Comparison of ENCODE assay signal across 8 cellular contexts in the genomic region with DNA sequence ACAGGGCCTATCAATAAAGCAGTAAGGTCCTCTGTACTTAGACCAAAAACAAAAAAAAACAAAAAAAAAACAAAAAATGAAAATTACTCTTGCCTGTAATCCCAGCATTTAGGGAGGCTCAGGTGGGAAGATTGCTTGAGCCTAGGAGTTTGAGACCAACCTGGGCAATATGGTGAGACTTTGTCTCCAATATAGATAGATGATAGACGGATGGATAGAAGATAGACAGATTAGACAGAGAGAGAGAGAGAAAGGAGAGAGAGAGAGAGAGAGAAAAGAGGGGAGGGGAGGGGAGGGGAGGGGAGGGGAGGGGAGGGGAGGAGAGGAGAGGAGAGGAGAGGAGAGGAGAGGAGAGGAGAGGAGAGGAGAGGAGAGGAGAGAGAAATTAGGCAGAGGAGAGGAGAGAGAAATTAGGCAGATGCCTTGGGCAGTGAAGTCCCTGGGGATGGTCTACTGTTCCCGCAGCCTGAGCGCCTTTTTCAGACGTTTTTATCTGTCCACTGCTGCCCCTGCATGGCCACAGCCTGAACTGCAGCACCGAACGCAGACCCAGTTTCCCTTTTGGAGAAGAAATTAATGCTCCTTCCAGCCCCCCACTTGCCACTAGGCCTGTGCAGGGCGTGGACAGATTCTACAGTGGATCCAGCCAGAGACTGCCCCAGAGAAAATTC. TPM values are rescaled to one million over a fixed set of nuclear protein-coding genes. Genes with fewer than 3 reads are reported as not detected.
A peak's percentile ranks its signal among the peaks of the same experiment; 100 is the strongest.
DNase-seq lines count a peak whose midpoint lies in the region; ATAC-seq, FAIRE-seq and TF ChIP-seq lines count a peak whose summit lies in the region.

No MANE protein-coding gene starts in this region.

- DNase-seq in AG20443 (ENCODE audit: low spot score) (peak; percentile 89), HAP-1 (ENCODE audit: low spot score in 2 of 2) (peak; percentile 71 to 86), NCI-H446 treated with DMSO at 0.1 percent for 48 hours (lab: John Stamatoyannopoulos, UW) (peak; percentile 60), chondrocyte (ENCODE audit: low spot score) (no peak), HepG2 (ENCODE audit: low spot score) (peak; percentile 47)
- peak; percentile 66 to 72 for DNase-seq in activated CD4-positive, alpha-beta T cell treated with anti-CD3 and anti-CD28 coated beads for 24 hours (ENCODE audit: low read depth in 2 of 2)
- DNase-seq in stimulated activated CD4-positive, alpha-beta T cell treated with anti-CD3 and anti-CD28 coated beads, Interleukin-4, amount 100 ng/mL, for 1 hour, result peak; percentile 78

- H3K4me1 ChIP-seq in HAP-1 (no peaks in the 10 kb centered on the region), HepG2 (ENCODE audit: insufficient read depth, low read length) (0 out of 2 replicates have a peak, but pooled peaks cover 10% of the 10 kb centered on the region)

- no peaks in the 10 kb centered on the region for H3K36me3 ChIP-seq in HAP-1 (replicated peaks)
- H3K36me3 ChIP-seq in HepG2 (replicated peaks in 1 of 2; ENCODE audit: control insufficient read depth in 1 of 2, insufficient read depth in 2 of 2, low read length in 2 of 2), result no peaks in the 10 kb centered on the region

- peak overlapping the region; percentile 36 for H3K27ac Mint-ChIP-seq in chondrocyte (ENCODE audit: unreplicated experiment)

- peak; percentile 90 for ATAC-seq in HepG2
- no peak for ATAC-seq in GM21381 (IDR thresholded peaks at IDR 0.05; ENCODE audit: unreplicated experiment)

- H3K79me2 ChIP-seq in HepG2 (ENCODE audit: insufficient read depth, low read length), result no peaks in the 10 kb centered on the region

- peak; percentile 77 for FAIRE-seq in HepG2 (lab: Jason Lieb, UNC)

- H3K4me1 Mint-ChIP-seq in chondrocyte (ENCODE audit: low read depth), result no peaks in the 10 kb centered on the region

- CTCF ChIA-PET in HepG2 (lab: Yijun Ruan, JAX; ENCODE audit: low intra/inter-chr PET ratio, low total read pairs), result interaction anchor here (0.7 to 1.6 kb wide), 6 partner anchors 27 to 299 kb away, joined by 3 to 13 read pairs (median 4); no protein-coding TSS in a partner anchor

- no peak overlapping the region for H3K27ac ChIP-seq in HepG2 (ENCODE audit: extremely low read length, insufficient read depth, low read length)

- no peaks in the 10 kb centered on the region for H4K20me1 ChIP-seq in HepG2 (ENCODE audit: insufficient read depth, low read length)

- TF ChIP-seq CTCF in chondrocyte (IDR thresholded peaks at IDR 0.05) (peak; percentile 86), HepG2 (CRISPR knock-in tag; IDR thresholded peaks at IDR 0.05) (peak; percentile 86)

- peak; percentile 80 for TF ChIP-seq RAD21 in HepG2 (CRISPR knock-in tag; IDR thresholded peaks at IDR 0.05)

- in situ Hi-C loops in HAP-1 (cut with MboI; ENCODE audit: low sequenced_read_pairs) (no loop called here), HepG2 (cut with HindIII; ENCODE audit: extremely low pct_ligation_motif_present, low pct_unique_long_range_greater_than_20kb) (no loop called here)

- WGBS in HepG2 (ENCODE audit: low lambda C conversion rate), result 6% methylated on average over 7 of the region's 7 CpGs

- BruUV-seq in HepG2 (replicated peaks; lab: Mats Ljungman, UMichigan), result no TSS peak

- H3K4me2 ChIP-seq in HepG2 (ENCODE audit: low read depth, low read length), result peak overlapping the region; percentile 99

- POLR2A ChIA-PET in HepG2 (lab: Yijun Ruan, JAX), result no interaction called here

- H3K9me3 Mint-ChIP-seq in chondrocyte (ENCODE audit: low read depth), result no peaks in the 10 kb centered on the region

- intact Hi-C loops in HepG2 (cut with micrococcal nuclease; ENCODE audit: unreplicated experiment), result loop anchor here (1.0 to 5.0 kb wide), 3 partner anchors 27 to 90 kb away; no protein-coding TSS in a partner anchor

- no peaks in the 10 kb centered on the region for H3K9me3 ChIP-seq in HAP-1
- H3K9me3 ChIP-seq in HepG2 (ENCODE audit: low read length), result no peaks in the 10 kb centered on the region

- no peak overlapping the region for H3K4me3 Mint-ChIP-seq in chondrocyte (ENCODE audit: unreplicated experiment)

- TF ChIP-seq EP300 in HepG2 (IDR thresholded peaks at IDR 0.05; ENCODE audit: low read depth in 2 of 2, low read length in 2 of 2) (no peak), HepG2 (CRISPR knock-in tag; IDR thresholded peaks at IDR 0.05; ENCODE audit: borderline replicate concordance) (no peak)

- H3K4me3 ChIP-seq in HAP-1 (no peak overlapping the region), HepG2 (replicated peaks in 1 of 3; ENCODE audit: insufficient read depth in 1 of 3, low read depth in 2 of 3, low read length in 3 of 3) (peak overlapping the region; percentile 37 to 66 (median 41); a peak in 5 of 6 replicates)

- H2AFZ ChIP-seq in HepG2 (ENCODE audit: low read length), result peak overlapping the region; percentile 87

- peak overlapping the region; percentile 49 for H3K9ac ChIP-seq in HepG2 (ENCODE audit: insufficient read depth, low read depth, low read length)

- no peaks in the 10 kb centered on the region for H3K27me3 ChIP-seq in HAP-1 (ENCODE audit: low read depth)
- no peaks in the 10 kb centered on the region for H3K27me3 ChIP-seq in HepG2 (ENCODE audit: control insufficient read depth in 1 of 2, insufficient read depth in 2 of 2, low read length in 2 of 2)

- TF ChIP-seq POLR2A in HepG2 (IDR thresholded peaks at IDR 0.05; ENCODE audit: insufficient read depth in 1 of 2, low read depth in 2 of 2, low read length in 2 of 2), result no peak

- H3K27me3 Mint-ChIP-seq in chondrocyte (ENCODE audit: low read depth), result no peaks in the 10 kb centered on the region

- H3K36me3 Mint-ChIP-seq in chondrocyte (ENCODE audit: low read depth), result no peaks in the 10 kb centered on the region

RNA-seq across cellular contexts. Expression of gene ZNF627, which starts 9.8 kb away (rescaled TPM):
- total RNA-seq in chondrocyte (13.0 to 14.2 TPM (median 13.6 TPM) in 3 replicates), HepG2 (2016; rRNA removed; fragmentation: Illumina TruSeq; extraction: Trizol) (12.7 and 14.2 TPM in 2 replicates)
- total RNA-seq in HepG2 (2016; cell fraction: cytosol; rRNA removed; fragmentation: Illumina TruSeq; extraction: Trizol; ENCODE audit: low read depth), result 3.0 and 3.1 TPM in 2 replicates
- total RNA-seq in HepG2 (2016; cell fraction: insoluble cytoplasmic fraction; rRNA removed; fragmentation: Illumina TruSeq; extraction: Trizol), result 13.5 and 18.6 TPM in 2 replicates
- total RNA-seq in HepG2 (2016; cell fraction: membrane; rRNA removed; fragmentation: Illumina TruSeq; extraction: Trizol), result 9.4 and 10.1 TPM in 2 replicates
- total RNA-seq in HepG2 (2016; cell fraction: nucleus; rRNA removed; fragmentation: Illumina TruSeq; extraction: Trizol), result 8.8 and 9.3 TPM in 2 replicates
- 4.2 and 4.5 TPM in 2 replicates for polyA plus RNA-seq in HepG2 (2011; rRNA removed)
- polyA plus RNA-seq in HepG2 (2011; cell fraction: cytosol; rRNA removed), result 2.2 and 4.3 TPM in 2 replicates
- 2.8 and 3.3 TPM in 2 replicates for polyA plus RNA-seq in HepG2 (2011; cell fraction: nucleus; rRNA removed)
- polyA plus RNA-seq in HepG2 (2012), result 6.0 and 6.4 TPM in 2 replicates
- polyA plus RNA-seq in HepG2 (2016; cell fraction: cytosol; fragmentation: Illumina TruSeq; extraction: Trizol; ENCODE audit: low read depth), result 1.1 and 1.4 TPM in 2 replicates
- polyA plus RNA-seq in HepG2 (2016; cell fraction: insoluble cytoplasmic fraction; fragmentation: Illumina TruSeq; extraction: Trizol; ENCODE audit: low read depth), result 7.3 and 8.2 TPM in 2 replicates
- 3.4 TPM in 2 replicates for polyA plus RNA-seq in HepG2 (2016; cell fraction: membrane; fragmentation: Illumina TruSeq; extraction: Trizol; ENCODE audit: low read depth)
- 6.6 and 8.4 TPM in 2 replicates for polyA plus RNA-seq in HepG2 (2016; cell fraction: nucleus; fragmentation: Illumina TruSeq; extraction: Trizol; ENCODE audit: insufficient read depth, low read depth)
- polyA minus RNA-seq in HepG2 (2011; rRNA and poly(A)+ RNA removed; ENCODE audit: low replicate concordance), result 4.3 and 4.4 TPM in 2 replicates
- polyA minus RNA-seq in HepG2 (2011; cell fraction: cytosol; rRNA and poly(A)+ RNA removed), result 6.4 and 8.8 TPM in 2 replicates
- 10.3 TPM in 2 replicates for polyA minus RNA-seq in HepG2 (2011; cell fraction: nucleus; rRNA and poly(A)+ RNA removed)

RNA-seq across cellular contexts. Expression of gene ACP5, which starts 10.0 kb away (rescaled TPM):
- total RNA-seq in chondrocyte (0.45 TPM in 1 of 3 replicates, not detected in the others), HepG2 (2016; rRNA removed; fragmentation: Illumina TruSeq; extraction: Trizol) (0.94 and 1.3 TPM in 2 replicates)
- 0.26 and 0.30 TPM in 2 replicates for total RNA-seq in HepG2 (2016; cell fraction: cytosol; rRNA removed; fragmentation: Illumina TruSeq; extraction: Trizol; ENCODE audit: low read depth)
- total RNA-seq in HepG2 (2016; cell fraction: insoluble cytoplasmic fraction; rRNA removed; fragmentation: Illumina TruSeq; extraction: Trizol), result 0.77 and 1.9 TPM in 2 replicates
- total RNA-seq in HepG2 (2016; cell fraction: membrane; rRNA removed; fragmentation: Illumina TruSeq; extraction: Trizol), result 0.52 and 0.71 TPM in 2 replicates
- total RNA-seq in HepG2 (2016; cell fraction: nucleus; rRNA removed; fragmentation: Illumina TruSeq; extraction: Trizol), result 1.2 and 1.8 TPM in 2 replicates
- polyA plus RNA-seq in HepG2 (2011; rRNA removed), result 5.1 and 6.7 TPM in 2 replicates
- 4.6 and 8.5 TPM in 2 replicates for polyA plus RNA-seq in HepG2 (2011; cell fraction: cytosol; rRNA removed)
- polyA plus RNA-seq in HepG2 (2011; cell fraction: nucleus; rRNA removed), result 2.8 and 3.6 TPM in 2 replicates
- 0.67 and 1.0 TPM in 2 replicates for polyA plus RNA-seq in HepG2 (2012)
- polyA plus RNA-seq in HepG2 (2016; cell fraction: cytosol; fragmentation: Illumina TruSeq; extraction: Trizol; ENCODE audit: low read depth), result 0.28 and 0.40 TPM in 2 replicates
- 0.80 and 0.88 TPM in 2 replicates for polyA plus RNA-seq in HepG2 (2016; cell fraction: insoluble cytoplasmic fraction; fragmentation: Illumina TruSeq; extraction: Trizol; ENCODE audit: low read depth)
- 0.98 and 1.1 TPM in 2 replicates for polyA plus RNA-seq in HepG2 (2016; cell fraction: membrane; fragmentation: Illumina TruSeq; extraction: Trizol; ENCODE audit: low read depth)
- polyA plus RNA-seq in HepG2 (2016; cell fraction: nucleus; fragmentation: Illumina TruSeq; extraction: Trizol; ENCODE audit: insufficient read depth, low read depth), result 2.2 and 5.0 TPM in 2 replicates
- polyA minus RNA-seq in HepG2 (2011; rRNA and poly(A)+ RNA removed; ENCODE audit: low replicate concordance), result 6.2 TPM in 1 of 2 replicates, not detected in the other
- polyA minus RNA-seq in HepG2 (2011; cell fraction: cytosol; rRNA and poly(A)+ RNA removed), result 2.7 and 3.1 TPM in 2 replicates
- polyA minus RNA-seq in HepG2 (2011; cell fraction: nucleus; rRNA and poly(A)+ RNA removed), result 0.37 and 0.90 TPM in 2 replicates

RNA-seq across cellular contexts. Expression of gene ELOF1, which starts 28.4 kb away (rescaled TPM):
- total RNA-seq in chondrocyte (36.2 to 43.8 TPM (median 37.7 TPM) in 3 replicates), HepG2 (2016; rRNA removed; fragmentation: Illumina TruSeq; extraction: Trizol) (43.2 and 47.2 TPM in 2 replicates)
- 22.1 and 24.0 TPM in 2 replicates for total RNA-seq in HepG2 (2016; cell fraction: cytosol; rRNA removed; fragmentation: Illumina TruSeq; extraction: Trizol; ENCODE audit: low read depth)
- 43.9 and 45.2 TPM in 2 replicates for total RNA-seq in HepG2 (2016; cell fraction: insoluble cytoplasmic fraction; rRNA removed; fragmentation: Illumina TruSeq; extraction: Trizol)
- total RNA-seq in HepG2 (2016; cell fraction: membrane; rRNA removed; fragmentation: Illumina TruSeq; extraction: Trizol), result 43.6 and 46.0 TPM in 2 replicates
- 13.8 and 15.5 TPM in 2 replicates for total RNA-seq in HepG2 (2016; cell fraction: nucleus; rRNA removed; fragmentation: Illumina TruSeq; extraction: Trizol)
- 14.5 TPM in 2 replicates for polyA plus RNA-seq in HepG2 (2011; rRNA removed)
- polyA plus RNA-seq in HepG2 (2011; cell fraction: cytosol; rRNA removed), result 18.3 and 25.5 TPM in 2 replicates
- polyA plus RNA-seq in HepG2 (2011; cell fraction: nucleus; rRNA removed), result 37.4 and 37.6 TPM in 2 replicates
- polyA plus RNA-seq in HepG2 (2012), result 24.5 and 41.2 TPM in 2 replicates
- 29.9 and 33.8 TPM in 2 replicates for polyA plus RNA-seq in HepG2 (2016; cell fraction: cytosol; fragmentation: Illumina TruSeq; extraction: Trizol; ENCODE audit: low read depth)
- polyA plus RNA-seq in HepG2 (2016; cell fraction: insoluble cytoplasmic fraction; fragmentation: Illumina TruSeq; extraction: Trizol; ENCODE audit: low read depth), result 75.7 and 79.7 TPM in 2 replicates
- 64.0 and 65.9 TPM in 2 replicates for polyA plus RNA-seq in HepG2 (2016; cell fraction: membrane; fragmentation: Illumina TruSeq; extraction: Trizol; ENCODE audit: low read depth)
- 40.0 and 46.3 TPM in 2 replicates for polyA plus RNA-seq in HepG2 (2016; cell fraction: nucleus; fragmentation: Illumina TruSeq; extraction: Trizol; ENCODE audit: insufficient read depth, low read depth)
- polyA minus RNA-seq in HepG2 (2011; rRNA and poly(A)+ RNA removed; ENCODE audit: low replicate concordance), result 15.4 and 55.8 TPM in 2 replicates
- polyA minus RNA-seq in HepG2 (2011; cell fraction: cytosol; rRNA and poly(A)+ RNA removed), result 7.6 and 7.7 TPM in 2 replicates
- polyA minus RNA-seq in HepG2 (2011; cell fraction: nucleus; rRNA and poly(A)+ RNA removed), result 9.4 and 10.4 TPM in 2 replicates

RNA-seq across cellular contexts. Expression of gene CNN1, which starts 48.8 kb away (rescaled TPM):
- total RNA-seq in chondrocyte (20.1 to 213 TPM (median 199 TPM) in 3 replicates), HepG2 (2016; rRNA removed; fragmentation: Illumina TruSeq; extraction: Trizol) (0.55 and 1.1 TPM in 2 replicates)
- total RNA-seq in HepG2 (2016; cell fraction: cytosol; rRNA removed; fragmentation: Illumina TruSeq; extraction: Trizol; ENCODE audit: low read depth), result 1.2 and 1.6 TPM in 2 replicates
- total RNA-seq in HepG2 (2016; cell fraction: insoluble cytoplasmic fraction; rRNA removed; fragmentation: Illumina TruSeq; extraction: Trizol), result 0.58 and 0.74 TPM in 2 replicates
- total RNA-seq in HepG2 (2016; cell fraction: membrane; rRNA removed; fragmentation: Illumina TruSeq; extraction: Trizol), result 0.99 and 1.0 TPM in 2 replicates
- total RNA-seq in HepG2 (2016; cell fraction: nucleus; rRNA removed; fragmentation: Illumina TruSeq; extraction: Trizol), result 0.43 TPM in 1 of 2 replicates, not detected in the other
- 0.39 and 0.70 TPM in 2 replicates for polyA plus RNA-seq in HepG2 (2011; rRNA removed)
- polyA plus RNA-seq in HepG2 (2011; cell fraction: cytosol; rRNA removed), result 0.28 and 0.50 TPM in 2 replicates
- 0.33 and 0.40 TPM in 2 replicates for polyA plus RNA-seq in HepG2 (2011; cell fraction: nucleus; rRNA removed)
- 0.40 and 0.45 TPM in 2 replicates for polyA plus RNA-seq in HepG2 (2012)
- polyA plus RNA-seq in HepG2 (2016; cell fraction: cytosol; fragmentation: Illumina TruSeq; extraction: Trizol; ENCODE audit: low read depth), result 1.5 TPM in 2 replicates
- polyA plus RNA-seq in HepG2 (2016; cell fraction: insoluble cytoplasmic fraction; fragmentation: Illumina TruSeq; extraction: Trizol; ENCODE audit: low read depth), result 1.2 TPM in 2 replicates
- polyA plus RNA-seq in HepG2 (2016; cell fraction: membrane; fragmentation: Illumina TruSeq; extraction: Trizol; ENCODE audit: low read depth), result 1.2 and 1.4 TPM in 2 replicates
- 0.37 and 0.87 TPM in 2 replicates for polyA plus RNA-seq in HepG2 (2016; cell fraction: nucleus; fragmentation: Illumina TruSeq; extraction: Trizol; ENCODE audit: insufficient read depth, low read depth)
- polyA minus RNA-seq in HepG2 (2011; rRNA and poly(A)+ RNA removed; ENCODE audit: low replicate concordance), result 1.6 TPM in 1 of 2 replicates, not detected in the other
- not detected in 2 replicates for polyA minus RNA-seq in HepG2 (2011; cell fraction: cytosol; rRNA and poly(A)+ RNA removed)
- polyA minus RNA-seq in HepG2 (2011; cell fraction: nucleus; rRNA and poly(A)+ RNA removed), result not detected in 2 replicates

RNA-seq across cellular contexts. Expression of gene ECSIT, which starts 58.5 kb away (rescaled TPM):
- total RNA-seq in chondrocyte, result 20.3 to 27.9 TPM (median 20.5 TPM) in 3 replicates
- total RNA-seq in HepG2 (2016; rRNA removed; fragmentation: Illumina TruSeq; extraction: Trizol), result 32.2 and 36.4 TPM in 2 replicates
- 34.9 and 42.8 TPM in 2 replicates for total RNA-seq in HepG2 (2016; cell fraction: cytosol; rRNA removed; fragmentation: Illumina TruSeq; extraction: Trizol; ENCODE audit: low read depth)
- total RNA-seq in HepG2 (2016; cell fraction: insoluble cytoplasmic fraction; rRNA removed; fragmentation: Illumina TruSeq; extraction: Trizol), result 29.2 and 39.1 TPM in 2 replicates
- total RNA-seq in HepG2 (2016; cell fraction: membrane; rRNA removed; fragmentation: Illumina TruSeq; extraction: Trizol), result 47.6 and 47.9 TPM in 2 replicates
- total RNA-seq in HepG2 (2016; cell fraction: nucleus; rRNA removed; fragmentation: Illumina TruSeq; extraction: Trizol), result 18.6 and 23.5 TPM in 2 replicates
- polyA plus RNA-seq in HepG2 (2011; rRNA removed), result 55.4 and 62.3 TPM in 2 replicates
- 50.1 and 76.7 TPM in 2 replicates for polyA plus RNA-seq in HepG2 (2011; cell fraction: cytosol; rRNA removed)
- 54.8 and 72.2 TPM in 2 replicates for polyA plus RNA-seq in HepG2 (2011; cell fraction: nucleus; rRNA removed)
- polyA plus RNA-seq in HepG2 (2012), result 23.3 and 36.3 TPM in 2 replicates
- 31.3 and 34.7 TPM in 2 replicates for polyA plus RNA-seq in HepG2 (2016; cell fraction: cytosol; fragmentation: Illumina TruSeq; extraction: Trizol; ENCODE audit: low read depth)
- polyA plus RNA-seq in HepG2 (2016; cell fraction: insoluble cytoplasmic fraction; fragmentation: Illumina TruSeq; extraction: Trizol; ENCODE audit: low read depth), result 32.2 and 38.2 TPM in 2 replicates
- polyA plus RNA-seq in HepG2 (2016; cell fraction: membrane; fragmentation: Illumina TruSeq; extraction: Trizol; ENCODE audit: low read depth), result 46.4 and 49.9 TPM in 2 replicates
- polyA plus RNA-seq in HepG2 (2016; cell fraction: nucleus; fragmentation: Illumina TruSeq; extraction: Trizol; ENCODE audit: insufficient read depth, low read depth), result 50.2 and 54.3 TPM in 2 replicates
- 105 and 125 TPM in 2 replicates for polyA minus RNA-seq in HepG2 (2011; rRNA and poly(A)+ RNA removed; ENCODE audit: low replicate concordance)
- 32.7 and 34.2 TPM in 2 replicates for polyA minus RNA-seq in HepG2 (2011; cell fraction: cytosol; rRNA and poly(A)+ RNA removed)
- polyA minus RNA-seq in HepG2 (2011; cell fraction: nucleus; rRNA and poly(A)+ RNA removed), result 9.3 and 10.2 TPM in 2 replicates
